28 cellular contexts compared by ENCODE assay signal in the genomic region with DNA sequence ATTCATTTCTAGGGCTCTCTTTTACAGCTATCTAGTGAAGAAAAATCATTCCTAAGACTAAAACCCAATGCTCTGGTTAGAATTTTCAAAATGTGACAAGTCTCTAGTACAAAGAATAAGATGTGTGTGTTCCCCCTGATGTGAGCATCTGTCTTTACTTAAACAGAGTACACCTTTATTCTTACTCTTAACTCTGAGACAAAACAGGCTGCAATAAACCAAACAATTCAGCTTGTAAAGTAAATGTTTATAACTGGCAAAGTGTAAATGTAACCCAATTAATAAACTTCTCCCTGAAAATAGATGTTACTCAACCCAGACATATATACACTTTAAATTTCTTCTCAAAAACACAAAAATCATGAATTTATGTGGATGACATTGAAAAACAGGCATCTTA. TPM values are rescaled to one million over a fixed set of nuclear protein-coding genes. Genes with fewer than 3 reads are reported as not detected.
"Had no signal": no experiment of that assay in that cellular context is flagged by ENCODE, and none has a peak within 500 bp of the region (broad histone marks: within the 10 kb centered on the region; RNA-seq: fewer than 3 reads in every experiment).

No MANE protein-coding gene starts in this region.

- H3K79me2 ChIP-seq: parathyroid adenoma had no signal

- DNase-seq: naive thymus-derived CD4-positive, alpha-beta T cell; natural killer cell; occipital lobe; posterior cingulate gyrus; psoas muscle; right cardiac atrium; right lobe of liver; sigmoid colon; small intestine; stimulated activated CD4-positive, alpha-beta T cell treated with anti-CD3 and anti-CD28 coated beads, Interleukin-15, amount 100 ng/mL, for 24 hours; stimulated activated CD4-positive, alpha-beta T cell treated with anti-CD3 and anti-CD28 coated beads, Interleukin-2, amount 100 ng/mL, for 24 hours; stimulated activated CD4-positive, alpha-beta T cell treated with anti-CD3 and anti-CD28 coated beads, Interleukin-2, amount 100 ng/mL, for 48 hours; stimulated activated CD4-positive, alpha-beta T cell treated with anti-CD3 and anti-CD28 coated beads, Interleukin-4, amount 100 ng/mL, for 4 hours; stimulated activated CD8-positive, alpha-beta memory T cell treated with anti-CD3 and anti-CD28 coated beads, Interleukin-4, amount 100 ng/mL, for 48 hours; stimulated activated naive CD4-positive, alpha-beta T cell; stimulated activated naive CD8-positive, alpha-beta T cell treated with anti-CD3 and anti-CD28 coated beads, Interleukin-15, amount 100 ng/mL, for 72 hours; stimulated activated naive CD8-positive, alpha-beta T cell treated with anti-CD3 and anti-CD28 coated beads, Interleukin-15, Interleukin-2, amounts not matched to agents 100 U/mL and 50 U/mL, for 24 hours; substantia nigra; testis; tibial artery; transverse colon; upper lobe of right lung; uterus had no signal

- ATAC-seq: naive thymus-derived CD4-positive, alpha-beta T cell; natural killer cell; psoas muscle; right cardiac atrium; right lobe of liver; stimulated activated memory B cell treated with anti-CD40 and anti-IgM and Interleukin-4, amounts not matched to agents 10 μg/mL and 1 μg/mL and 100 μg/mL, for 72 hours; stimulated activated naive CD8-positive, alpha-beta T cell treated with anti-CD3 and anti-CD28 coated beads, Interleukin-15, amount 100 ng/mL, for 72 hours; stimulated activated naive CD8-positive, alpha-beta T cell treated with anti-CD3 and anti-CD28 coated beads, Interleukin-15, Interleukin-2, amounts not matched to agents 100 U/mL and 50 U/mL, for 24 hours; upper lobe of right lung had no signal

- H3K4me1 ChIP-seq: neural progenitor cell, parathyroid adenoma, psoas muscle, right lobe of liver, suprapubic skin, testis, upper lobe of right lung, uterus had no signal

- H3K9me3 ChIP-seq: psoas muscle, right lobe of liver, sigmoid colon, suprapubic skin, testis, tibial artery, transverse colon, upper lobe of right lung, uterus had no signal

- H3K27ac ChIP-seq: neural progenitor cell, parathyroid adenoma, psoas muscle, right lobe of liver, suprapubic skin, testis, tibial artery, upper lobe of right lung, uterus had no signal

- H2AFZ ChIP-seq: neural progenitor cell, parathyroid adenoma had no signal

- H3K4me3 ChIP-seq: neural progenitor cell, psoas muscle, right lobe of liver, sigmoid colon, suprapubic skin, testis, tibial artery, transverse colon, upper lobe of right lung, uterus had no signal

- H3K36me3 ChIP-seq: neural progenitor cell, right lobe of liver, sigmoid colon, suprapubic skin, tibial artery, transverse colon, upper lobe of right lung, uterus had no signal

- H3K27me3 ChIP-seq: neural progenitor cell, right lobe of liver, sigmoid colon, suprapubic skin, testis, tibial artery, transverse colon, upper lobe of right lung, uterus had no signal

- FAIRE-seq: small intestine had no signal

- H3K4me2 ChIP-seq: neural progenitor cell had no signal

RNA-seq across cellular contexts. Expression of gene PTCHD1, which starts 51.6 kb away (rescaled TPM):
- total RNA-seq: naive thymus-derived CD4-positive, alpha-beta T cell; natural killer cell; renal cortical epithelial cell had no signal
- polyA plus RNA-seq: naive thymus-derived CD4-positive, alpha-beta T cell had no signal
